ENCODE assay signal across 16 cellular contexts in genomic region chr19:49359851-49360845, GRCh38. TPM values are rescaled to one million over a fixed set of nuclear protein-coding genes. Genes with fewer than 3 reads are reported as not detected.
DNase-seq lines count a peak whose midpoint lies in the region; ATAC-seq, FAIRE-seq and TF ChIP-seq lines count a peak whose summit lies in the region.
"Had no signal": no experiment of that assay in that cellular context is flagged by ENCODE, and none has a peak within 500 bp of the region (broad histone marks: within the 10 kb centered on the region; RNA-seq: fewer than 3 reads in every experiment).

No MANE protein-coding gene starts in this region.

- DNase-seq in GM23338 (ENCODE audit: low spot score): no peak
- no peak for DNase-seq in smooth muscle cell (lab: John Stamatoyannopoulos, UW; ENCODE audit: unreplicated experiment)
- no peak for DNase-seq in NCI-H526 treated with DMSO at 0.1 percent for 48 hours (lab: John Stamatoyannopoulos, UW)
- no peak for DNase-seq in D721Med (ENCODE audit: insufficient read length, low spot score)
- DNase-seq: activated CD4-positive, alpha-beta T cell treated with anti-CD3 and anti-CD28 coated beads, Interleukin-2, amount 10 ng/mL, durations not matched to agents 7 days and 5 days; activated naive CD4-positive, alpha-beta T cell; effector memory CD4-positive, alpha-beta T cell; NCI-H2171 had no signal

- no peaks in the 10 kb centered on the region for H3K9me2 ChIP-seq in GM23338 (ENCODE audit: insufficient read depth)

- peak overlapping the region; percentile 100 for H3K9ac ChIP-seq in iPS-18a (ENCODE audit: low read length)
- H3K9ac ChIP-seq in smooth muscle cell (ENCODE audit: low read depth): peak overlapping the region; percentile 96

- H2AFZ ChIP-seq in GM23338: no peak overlapping the region
- H2AFZ ChIP-seq in smooth muscle cell (ENCODE audit: low read depth): no peak overlapping the region

- 85% methylated on average over 16 of the region's 17 CpGs for WGBS in smooth muscle cell (ENCODE audit: low lambda C conversion rate)

- H3K27ac ChIP-seq in GM23338 (ENCODE audit: low read depth) (peak overlapping the region; percentile 72), iPS-18a (ENCODE audit: low read length) (peak overlapping the region; percentile 91), smooth muscle cell (ENCODE audit: low read depth) (peak overlapping the region; percentile 97)

- FAIRE-seq in D721Med (lab: Jason Lieb, UNC): no peak
- FAIRE-seq: GM12892, keratinocyte had no signal

- H3K27me3 ChIP-seq in GM23338 (ENCODE audit: insufficient read depth) (no peaks in the 10 kb centered on the region), iPS-18a (ENCODE audit: control insufficient read depth, insufficient read depth, low read length) (no peaks in the 10 kb centered on the region), smooth muscle cell (ENCODE audit: low read depth) (no peaks in the 10 kb centered on the region)

- peaks cover 51% of the 10 kb centered on the region for H3K36me3 Mint-ChIP-seq in GM23338 (ENCODE audit: low read depth)

- H3K4me3 ChIP-seq in GM23338: peak overlapping the region; percentile 99
- H3K4me3 ChIP-seq in WI38 (ENCODE audit: low read depth, low read length): peak overlapping the region; percentile 93; the same call in 1 of the 2 replicates
- H3K4me3 ChIP-seq in iPS-18a (ENCODE audit: low read length): peak overlapping the region; percentile 95
- peak overlapping the region; percentile 76 for H3K4me3 ChIP-seq in smooth muscle cell

- TF ChIP-seq CTCF in GM23338 (conservative IDR thresholded peaks at IDR 0.05; ENCODE audit: low read depth in 2 of 2) (no peak), WI38 (IDR thresholded peaks at IDR 0.05; ENCODE audit: low read depth, low read length) (no peak), smooth muscle cell (IDR thresholded peaks at IDR 0.05; ENCODE audit: borderline replicate concordance, insufficient read depth, poor library complexity, severe bottlenecking) (no peak), D721Med (IDR thresholded peaks at IDR 0.05; ENCODE audit: insufficient read depth, missing control alignments) (no peak)

- H3K4me1 Mint-ChIP-seq in GM23338: peaks cover 22% of the 10 kb centered on the region

- no peak for ATAC-seq in GM23338
- ATAC-seq in HG02610 (IDR thresholded peaks at IDR 0.05; ENCODE audit: unreplicated experiment): no peak
- ATAC-seq in GM19324 (IDR thresholded peaks at IDR 0.05; ENCODE audit: low FRiP score, unreplicated experiment): no peak
- ATAC-seq: Right ventricle myocardium inferior had no signal

- H3K36me3 ChIP-seq in GM23338 (ENCODE audit: insufficient read depth) (peaks cover 15% of the 10 kb centered on the region; the same call in 1 of the 2 replicates), iPS-18a (ENCODE audit: control insufficient read depth, low read depth, low read length) (peaks cover 39% of the 10 kb centered on the region), smooth muscle cell (ENCODE audit: low read depth) (no peaks in the 10 kb centered on the region)

- H4K20me1 ChIP-seq in GM23338 (replicated peaks; ENCODE audit: insufficient read depth) (no peaks in the 10 kb centered on the region; the same call in 1 of the 2 replicates), smooth muscle cell (ENCODE audit: low read depth) (peaks cover 25% of the 10 kb centered on the region)

- H3K4me3 Mint-ChIP-seq in GM23338: no peak overlapping the region; the same call in 2 of the 3 replicates
- H3K4me3 Mint-ChIP-seq: activated CD4-positive, alpha-beta T cell treated with anti-CD3 and anti-CD28 coated beads, Interleukin-2, amount 10 ng/mL, durations not matched to agents 7 days and 5 days had no signal

- H3K4me1 ChIP-seq in GM23338 (ENCODE audit: insufficient read depth) (peaks cover 5% of the 10 kb centered on the region; the same call in 1 of the 2 replicates), iPS-18a (ENCODE audit: control insufficient read depth, low read depth, low read length) (no peaks in the 10 kb centered on the region), smooth muscle cell (ENCODE audit: low read depth) (peaks cover 3% of the 10 kb centered on the region)

- peaks cover 25% of the 10 kb centered on the region for H3K27me3 Mint-ChIP-seq in GM23338 (ENCODE audit: insufficient read depth, low read depth, poor library complexity)

- H3K79me2 ChIP-seq in GM23338 (replicated peaks; ENCODE audit: insufficient read depth) (peaks cover 36% of the 10 kb centered on the region), smooth muscle cell (ENCODE audit: low read depth) (peaks cover 41% of the 10 kb centered on the region)

- H3K4me2 ChIP-seq in GM23338 (0 out of 2 replicates have a peak overlapping the region, but pooled peaks have one; percentile 94), smooth muscle cell (peak overlapping the region; percentile 95)

- H3K9me3 ChIP-seq in iPS-18a (ENCODE audit: control insufficient read depth, low read depth, low read length) (no peaks in the 10 kb centered on the region), smooth muscle cell (replicated peaks; ENCODE audit: low read depth) (no peaks in the 10 kb centered on the region)

- peaks cover 5% of the 10 kb centered on the region; the same call in 1 of the 3 replicates for H3K9me3 Mint-ChIP-seq in GM23338
- H3K9me3 Mint-ChIP-seq: activated CD4-positive, alpha-beta T cell treated with anti-CD3 and anti-CD28 coated beads, Interleukin-2, amount 10 ng/mL, durations not matched to agents 7 days and 5 days had no signal

- peak overlapping the region; percentile 98; the same call in 1 of the 2 replicates for H3K27ac Mint-ChIP-seq in GM23338
- H3K27ac Mint-ChIP-seq: activated CD4-positive, alpha-beta T cell treated with anti-CD3 and anti-CD28 coated beads, Interleukin-2, amount 10 ng/mL, durations not matched to agents 7 days and 5 days had no signal

- H3F3A ChIP-seq in GM23338 (replicated peaks; ENCODE audit: low read depth) (peaks cover 6% of the 10 kb centered on the region; the same call in 1 of the 2 replicates), smooth muscle cell (ENCODE audit: low read depth) (peaks cover 6% of the 10 kb centered on the region)

TF ChIP-seq in GM23338, 12 proteins besides CTCF, POLR2A, EP300 and RAD21 (continues in another document):
- TF ChIP-seq EZH2phosphoT487 (IDR thresholded peaks at IDR 0.05; ENCODE audit: unreplicated experiment): no peak
- no peak for TF ChIP-seq ZNF114 (CRISPR knock-in tag; IDR thresholded peaks at IDR 0.05)

RNA-seq across cellular contexts. Expression of gene TEAD2, which starts 2.1 kb away (rescaled TPM):
- total RNA-seq in GM23338 (2014; rRNA removed; shearing (Covaris generic)): 74.4 and 82.5 TPM in 2 replicates
- 30.3 and 34.3 TPM in 2 replicates for polyA plus RNA-seq in GM23338 (2016; fragmentation: Nextera tagmentation; extraction: Ambion mirVana)
- 46.0 and 71.8 TPM in 2 replicates for total RNA-seq in smooth muscle cell
- 55.3 and 58.5 TPM in 2 replicates for polyA plus RNA-seq in smooth muscle cell
- total RNA-seq: activated CD4-positive, alpha-beta T cell treated with anti-CD3 and anti-CD28 coated beads, Interleukin-2, amount 10 ng/mL, durations not matched to agents 7 days and 5 days had no signal

RNA-seq across cellular contexts. Expression of gene DKKL1, which starts 3.5 kb away (rescaled TPM):
- total RNA-seq in GM23338 (2014; rRNA removed; shearing (Covaris generic)): 0.76 TPM in 1 of 2 replicates, not detected in the other
- 2.9 and 3.6 TPM in 2 replicates for polyA plus RNA-seq in GM23338 (2016; fragmentation: Nextera tagmentation; extraction: Ambion mirVana)
- 2.3 and 6.3 TPM in 2 replicates for total RNA-seq in smooth muscle cell
- 2.8 and 6.4 TPM in 2 replicates for polyA plus RNA-seq in smooth muscle cell
- total RNA-seq: activated CD4-positive, alpha-beta T cell treated with anti-CD3 and anti-CD28 coated beads, Interleukin-2, amount 10 ng/mL, durations not matched to agents 7 days and 5 days; Right ventricle myocardium inferior had no signal
- polyA plus RNA-seq: keratinocyte had no signal

RNA-seq across cellular contexts. Expression of gene CD37, which starts 24.9 kb away (rescaled TPM):
- not detected in 2 replicates for total RNA-seq in GM23338 (2014; rRNA removed; shearing (Covaris generic))
- polyA plus RNA-seq in GM23338 (2016; fragmentation: Nextera tagmentation; extraction: Ambion mirVana) (106 and 114 TPM in 2 replicates), smooth muscle cell (7.0 and 8.8 TPM in 2 replicates)
- total RNA-seq in smooth muscle cell: not detected in 2 replicates
- total RNA-seq: renal cortical epithelial cell had no signal
- polyA plus RNA-seq: keratinocyte had no signal

RNA-seq across cellular contexts. Expression of gene KASH5, which starts 27.9 kb away (rescaled TPM):
- not detected in 2 replicates for total RNA-seq in GM23338 (2014; rRNA removed; shearing (Covaris generic))
- 0.44 TPM in 1 of 2 replicates, not detected in the other for polyA plus RNA-seq in GM23338 (2016; fragmentation: Nextera tagmentation; extraction: Ambion mirVana)
- total RNA-seq in smooth muscle cell: not detected in 2 replicates
- polyA plus RNA-seq in smooth muscle cell: not detected in 2 replicates
- total RNA-seq: renal cortical epithelial cell, Right ventricle myocardium inferior had no signal
- polyA plus RNA-seq: keratinocyte had no signal

RNA-seq across cellular contexts. Expression of gene SLC6A16, which starts 35.2 kb away (rescaled TPM):
- 0.31 and 1.6 TPM in 2 replicates for total RNA-seq in GM23338 (2014; rRNA removed; shearing (Covaris generic))
- polyA plus RNA-seq in GM23338 (2016; fragmentation: Nextera tagmentation; extraction: Ambion mirVana) (1.4 and 1.8 TPM in 2 replicates), smooth muscle cell (2.3 and 2.8 TPM in 2 replicates)
- 0.63 and 1.4 TPM in 2 replicates for total RNA-seq in smooth muscle cell
- polyA plus RNA-seq: keratinocyte had no signal
